8 cellular contexts compared by ENCODE assay signal in the genomic region with DNA sequence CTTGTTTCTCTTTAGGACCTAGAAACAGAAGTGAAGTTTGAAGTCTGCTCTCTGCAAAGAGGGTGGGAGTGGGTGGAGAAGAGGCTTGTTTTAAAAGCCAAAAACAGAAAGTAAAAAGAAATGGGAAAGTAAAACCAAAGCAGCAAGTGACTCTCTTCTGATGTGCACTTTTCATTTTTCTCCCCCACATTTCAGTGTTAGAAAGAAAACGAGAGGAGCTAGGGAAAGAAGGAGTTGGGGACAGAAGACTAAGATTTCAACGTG. TPM values are rescaled to one million over a fixed set of nuclear protein-coding genes. Genes with fewer than 3 reads are reported as not detected.
DNase-seq lines count a peak whose midpoint lies in the region; ATAC-seq, FAIRE-seq and TF ChIP-seq lines count a peak whose summit lies in the region.

No MANE protein-coding gene starts in this region.

- H3K27ac ChIP-seq in spleen, result no peak overlapping the region

- peak; percentile 10 for DNase-seq in CD1c-positive myeloid dendritic cell (ENCODE audit: extremely low spot score)
- DNase-seq in epithelial cell of esophagus (ENCODE audit: low read depth), result no peak
- no peak for DNase-seq in spleen
- no peak for DNase-seq in RCC 7860 (ENCODE audit: low spot score)
- DNase-seq in stimulated activated CD8-positive, alpha-beta memory T cell treated with anti-CD3 and anti-CD28 coated beads, Interleukin-4, amount 100 ng/mL, for 48 hours, result no peak
- no peak for DNase-seq in stimulated activated CD4-positive, alpha-beta T cell treated with anti-CD3 and anti-CD28 coated beads, Interleukin-4, amount 100 ng/mL, for 4 hours

- peaks cover 0 to 52% (median 25%) of the 10 kb centered on the region in 7 donors for H3K27me3 ChIP-seq in spleen (replicated peaks in 1 of 7)

- peak; percentile 41 for ATAC-seq in GM19438 (IDR thresholded peaks at IDR 0.05; ENCODE audit: low read depth, unreplicated experiment)
- ATAC-seq in HG03432 (IDR thresholded peaks at IDR 0.05; ENCODE audit: unreplicated experiment), result peak; percentile 49

- no peak for FAIRE-seq in RCC 7860 (lab: Jason Lieb, UNC)

- TF ChIP-seq POLR2A in spleen (IDR thresholded peaks at IDR 0.05), result no peak

- peak overlapping the region; percentile 88 for H3K4me3 ChIP-seq in epithelial cell of esophagus (ENCODE audit: low read length)
- peak overlapping the region in 5 of 8 donors; percentile 35 to 65 (median 37) for H3K4me3 ChIP-seq in spleen

- H3K36me3 ChIP-seq in spleen, result no peaks in the 10 kb centered on the region

- intact Hi-C loops in spleen (cut with DNase I; ENCODE audit: low total_unique reads), result no loop called here

- H3K4me1 ChIP-seq in spleen, result peaks cover 4 to 24% (median 20%) of the 10 kb centered on the region in 6 donors

- no peak for TF ChIP-seq CTCF in epithelial cell of esophagus (IDR thresholded peaks at IDR 0.05; ENCODE audit: insufficient read depth, low read depth, low read length, missing control alignments)
- TF ChIP-seq CTCF in spleen (IDR thresholded peaks at IDR 0.05 in 8 of 11, conservative IDR thresholded peaks at IDR 0.05 in 3 of 11), result no peak

- 23 to 32% (median 29%) methylated on average over 2 of the region's 2 CpGs for WGBS in spleen, 5 donors

- H3K9me3 ChIP-seq in spleen, result no peaks in the 10 kb centered on the region

RNA-seq across cellular contexts. Expression of gene C6orf141, which starts 1.3 kb away (rescaled TPM):
- not detected for total RNA-seq in spleen
- polyA plus RNA-seq in spleen, result under 1 TPM in 1 of 3 donors, not detected in 2; 0.12 TPM

RNA-seq across cellular contexts. Expression of gene GLYATL3, which starts 52.1 kb away (rescaled TPM):
- not detected for total RNA-seq in spleen
- polyA plus RNA-seq in spleen, result not detected
